15 cellular contexts compared by ENCODE assay signal in genomic region chr2:37244017-37244416, GRCh38. TPM values are rescaled to one million over a fixed set of nuclear protein-coding genes. Genes with fewer than 3 reads are reported as not detected.
DNase-seq lines count a peak whose midpoint lies in the region; ATAC-seq, FAIRE-seq and TF ChIP-seq lines count a peak whose summit lies in the region.
"Had no signal": no experiment of that assay in that cellular context is flagged by ENCODE, and none has a peak within 500 bp of the region (broad histone marks: within the 10 kb centered on the region; RNA-seq: fewer than 3 reads in every experiment).

No MANE protein-coding gene starts in this region.

- no peak for TF ChIP-seq CTCF in choroid plexus epithelial cell (conservative IDR thresholded peaks at IDR 0.05; ENCODE audit: low read depth, low read length)
- TF ChIP-seq CTCF in OCI-LY7 (conservative IDR thresholded peaks at IDR 0.05; ENCODE audit: low read length): no peak
- TF ChIP-seq CTCF in kidney (IDR thresholded peaks at IDR 0.05; ENCODE audit: borderline replicate concordance, extremely low read depth, insufficient read depth): no peak

- H3K9ac ChIP-seq in kidney (ENCODE audit: low read length in 2 of 2): no peak overlapping the region
- H3K9ac ChIP-seq: SK-N-SH had no signal

- no peak overlapping the region for H2AFZ ChIP-seq in OCI-LY7 (ENCODE audit: low read length)

- no peak for FAIRE-seq in kidney (lab: Jason Lieb, UNC)
- FAIRE-seq: colon had no signal

- peaks cover 4% of the 10 kb centered on the region for H3K9me3 Mint-ChIP-seq in activated CD4-positive, alpha-beta T cell treated with anti-CD3 and anti-CD28 coated beads, Interleukin-2, amount 10 ng/mL, durations not matched to agents 7 days and 5 days
- H3K9me3 Mint-ChIP-seq: activated T-helper 1 cell treated with anti-CD3 and anti-CD28 coated beads, Interleukin-12 subunit alpha, Interleukin-12 subunit beta, Interleukin-2, Interleukin-4 antibody, amounts not matched to agents 30 ng/mL and 10 ng/mL and 1 ng/mL, durations not matched to agents 14 hours and 24 hours and 36 hours had no signal

- H3K9me2 ChIP-seq in OCI-LY7 (ENCODE audit: insufficient read depth, low read length): no peaks in the 10 kb centered on the region
- H3K9me2 ChIP-seq: SK-N-SH had no signal

- peak overlapping the region; percentile 36 for H3K27ac Mint-ChIP-seq in activated CD4-positive, alpha-beta T cell treated with anti-CD3 and anti-CD28 coated beads, Interleukin-2, amount 10 ng/mL, durations not matched to agents 7 days and 5 days

- H3K4me3 Mint-ChIP-seq in activated CD4-positive, alpha-beta T cell treated with anti-CD3 and anti-CD28 coated beads, Interleukin-2, amount 10 ng/mL, durations not matched to agents 7 days and 5 days: no peak overlapping the region
- H3K4me3 Mint-ChIP-seq: activated T-helper 1 cell treated with anti-CD3 and anti-CD28 coated beads, Interleukin-12 subunit alpha, Interleukin-12 subunit beta, Interleukin-2, Interleukin-4 antibody, amounts not matched to agents 30 ng/mL and 10 ng/mL and 1 ng/mL, durations not matched to agents 14 hours and 24 hours and 36 hours had no signal

- peak; percentile 92 for ATAC-seq in GM19463 (IDR thresholded peaks at IDR 0.05; ENCODE audit: unreplicated experiment)
- ATAC-seq in HG02981 (IDR thresholded peaks at IDR 0.05; ENCODE audit: unreplicated experiment): peak; percentile 69

- H3K27ac ChIP-seq in OCI-LY7 (ENCODE audit: low read depth, low read length, poor library complexity, severe bottlenecking): no peak overlapping the region
- no peak overlapping the region for H3K27ac ChIP-seq in kidney (ENCODE audit: low read depth in 2 of 2, low read length in 2 of 2)

- peaks cover 79% of the 10 kb centered on the region for H3K36me3 Mint-ChIP-seq in activated CD4-positive, alpha-beta T cell treated with anti-CD3 and anti-CD28 coated beads, Interleukin-2, amount 10 ng/mL, durations not matched to agents 7 days and 5 days (ENCODE audit: low read depth)

- CTCF ChIA-PET in activated CD4-positive, alpha-beta T cell treated with anti-CD3 and anti-CD28 coated beads, Interleukin-2, amount 10 ng/mL, durations not matched to agents 7 days and 5 days (lab: Charles Lee): interaction anchor here (1.6 kb wide), 1 partner anchor 9 kb away, joined by 4 read pairs; no protein-coding TSS in a partner anchor
- CTCF ChIA-PET in OCI-LY7 (lab: Charles Lee; ENCODE audit: unreplicated experiment): no interaction called here

- POLR2A ChIA-PET in activated CD4-positive, alpha-beta T cell treated with anti-CD3 and anti-CD28 coated beads, Interleukin-2, amount 10 ng/mL, durations not matched to agents 7 days and 5 days (lab: Charles Lee): no interaction called here
- POLR2A ChIA-PET in OCI-LY7 (lab: Charles Lee): interaction anchor here (0.7 to 1.4 kb wide), 9 partner anchors 8 to 594 kb away, joined by 3 to 6 read pairs (median 3); no protein-coding TSS in a partner anchor

- peaks cover 96% of the 10 kb centered on the region for H3K36me3 ChIP-seq in OCI-LY7 (ENCODE audit: insufficient read depth, low read length)
- peaks cover 29 to 37% of the 10 kb centered on the region in 2 donors for H3K36me3 ChIP-seq in kidney (ENCODE audit: control insufficient read depth in 1 of 2, insufficient read depth in 2 of 2, low read length in 2 of 2)

- no peaks in the 10 kb centered on the region for H3K27me3 Mint-ChIP-seq in activated CD4-positive, alpha-beta T cell treated with anti-CD3 and anti-CD28 coated beads, Interleukin-2, amount 10 ng/mL, durations not matched to agents 7 days and 5 days

- H3K9me3 ChIP-seq in OCI-LY7 (ENCODE audit: low read length): no peaks in the 10 kb centered on the region
- H3K9me3 ChIP-seq in kidney (ENCODE audit: control insufficient read depth in 1 of 2, low read length in 2 of 2): no peaks in the 10 kb centered on the region
- H3K9me3 ChIP-seq: SK-N-SH had no signal

- H3K4me1 Mint-ChIP-seq in activated CD4-positive, alpha-beta T cell treated with anti-CD3 and anti-CD28 coated beads, Interleukin-2, amount 10 ng/mL, durations not matched to agents 7 days and 5 days: peaks cover 18% of the 10 kb centered on the region

- H4K20me1 ChIP-seq in OCI-LY7 (ENCODE audit: insufficient read depth, low read length): no peaks in the 10 kb centered on the region

- no TSS peak for BruUV-seq in OCI-LY7 (replicated peaks; lab: Mats Ljungman, UMichigan)

- H3K4me2 ChIP-seq in OCI-LY7 (ENCODE audit: low read length): no peak overlapping the region
- H3K4me2 ChIP-seq: SK-N-SH had no signal

- no peaks in the 10 kb centered on the region for H3K79me2 ChIP-seq in OCI-LY7 (ENCODE audit: insufficient read depth, low read depth, low read length)

- H3K4me1 ChIP-seq in OCI-LY7 (ENCODE audit: insufficient read depth, low read length, poor library complexity, severe bottlenecking) (no peaks in the 10 kb centered on the region), kidney (ENCODE audit: control insufficient read depth in 1 of 2, insufficient read depth in 1 of 2, low read depth in 1 of 2, low read length in 2 of 2) (no peaks in the 10 kb centered on the region)

- intact Hi-C loops in OCI-LY7 (cut with micrococcal nuclease; ENCODE audit: unreplicated experiment): no loop called here
- intact Hi-C loops in kidney (cut with DNase I): no loop called here

- H3K4me3 ChIP-seq in choroid plexus epithelial cell (ENCODE audit: low read depth, low read length) (no peak overlapping the region), OCI-LY7 (ENCODE audit: low read depth, low read length, poor library complexity, severe bottlenecking) (no peak overlapping the region), kidney (ENCODE audit: low read length in 2 of 2) (no peak overlapping the region)

- DNase-seq in activated CD4-positive, alpha-beta T cell treated with anti-CD3 and anti-CD28 coated beads, Interleukin-2, amount 10 ng/mL, durations not matched to agents 7 days and 5 days: no peak
- no peak for DNase-seq in activated CD4-positive, alpha-beta T cell treated with anti-CD3 and anti-CD28 coated beads for 1 hour
- DNase-seq in choroid plexus epithelial cell (ENCODE audit: low read depth): peak; percentile 63
- DNase-seq in OCI-LY7 (ENCODE audit: low spot score): no peak
- DNase-seq in SK-N-DZ (ENCODE audit: low spot score): no peak
- no peak for DNase-seq in kidney
- DNase-seq: glutamatergic neuron, mammary epithelial cell, SK-N-SH had no signal

RNA-seq across cellular contexts. Expression of gene NDUFAF7, which starts 12.6 kb away (rescaled TPM):
- total RNA-seq in activated CD4-positive, alpha-beta T cell treated with anti-CD3 and anti-CD28 coated beads, Interleukin-2, amount 10 ng/mL, durations not matched to agents 7 days and 5 days: 10 to 100 TPM; 17.9 to 21.7 TPM
- 17.3 and 23.3 TPM in 2 replicates for total RNA-seq in OCI-LY7 (2014; rRNA removed; shearing (Covaris generic))
- total RNA-seq in OCI-LY7 (2022) (26.0 and 27.3 TPM in 2 replicates), kidney (15.1 TPM)
- 16.3 and 30.9 TPM in 2 replicates for polyA plus RNA-seq in SK-N-DZ (2014; cell fraction: cytosol; rRNA removed)
- 69.8 and 81.2 TPM in 2 replicates for polyA plus RNA-seq in SK-N-DZ (2014; cell fraction: nucleus; rRNA removed)
- polyA plus RNA-seq in kidney (ENCODE audit: insufficient read depth, low read depth, low replicate concordance): 13.1 TPM

RNA-seq across cellular contexts. Expression of gene CEBPZ, which starts 12.6 kb away (rescaled TPM):
- total RNA-seq in activated CD4-positive, alpha-beta T cell treated with anti-CD3 and anti-CD28 coated beads, Interleukin-2, amount 10 ng/mL, durations not matched to agents 7 days and 5 days: 10 to 100 TPM; 53.5 to 56.9 TPM
- 34.9 and 50.2 TPM in 2 replicates for total RNA-seq in OCI-LY7 (2014; rRNA removed; shearing (Covaris generic))
- 55.1 and 57.2 TPM in 2 replicates for total RNA-seq in OCI-LY7 (2022)
- polyA plus RNA-seq in SK-N-DZ (2014; cell fraction: cytosol; rRNA removed): 56.1 and 56.5 TPM in 2 replicates
- 47.9 and 66.4 TPM in 2 replicates for polyA plus RNA-seq in SK-N-DZ (2014; cell fraction: nucleus; rRNA removed)
- 55.9 TPM for total RNA-seq in kidney
- polyA plus RNA-seq in kidney (ENCODE audit: insufficient read depth, low read depth, low replicate concordance): 45.5 TPM

RNA-seq across cellular contexts. Expression of gene CEBPZOS, which starts 47.7 kb away (rescaled TPM):
- 10 to 100 TPM; 37.5 to 38.5 TPM for total RNA-seq in activated CD4-positive, alpha-beta T cell treated with anti-CD3 and anti-CD28 coated beads, Interleukin-2, amount 10 ng/mL, durations not matched to agents 7 days and 5 days
- 19.2 and 31.1 TPM in 2 replicates for total RNA-seq in OCI-LY7 (2014; rRNA removed; shearing (Covaris generic))
- total RNA-seq in OCI-LY7 (2022): 73.6 and 90.9 TPM in 2 replicates
- polyA plus RNA-seq in SK-N-DZ (2014; cell fraction: cytosol; rRNA removed): 19.5 and 25.3 TPM in 2 replicates
- polyA plus RNA-seq in SK-N-DZ (2014; cell fraction: nucleus; rRNA removed): 13.6 and 14.8 TPM in 2 replicates
- total RNA-seq in kidney: 38.3 TPM
- 60.7 TPM for polyA plus RNA-seq in kidney (ENCODE audit: insufficient read depth, low read depth, low replicate concordance)

RNA-seq across cellular contexts. Expression of gene SULT6B1, which starts 55.5 kb away (rescaled TPM):
- total RNA-seq in activated CD4-positive, alpha-beta T cell treated with anti-CD3 and anti-CD28 coated beads, Interleukin-2, amount 10 ng/mL, durations not matched to agents 7 days and 5 days: not detected
- not detected in 2 replicates for total RNA-seq in OCI-LY7 (2014; rRNA removed; shearing (Covaris generic))
- not detected in 2 replicates for total RNA-seq in OCI-LY7 (2022)
- polyA plus RNA-seq in SK-N-DZ (2014; cell fraction: cytosol; rRNA removed): not detected in 2 replicates
- polyA plus RNA-seq in SK-N-DZ (2014; cell fraction: nucleus; rRNA removed): not detected in 2 replicates
- total RNA-seq in kidney: not detected
- not detected for polyA plus RNA-seq in kidney (ENCODE audit: insufficient read depth, low read depth, low replicate concordance)
- total RNA-seq: activated T-helper 1 cell treated with anti-CD3 and anti-CD28 coated beads, Interleukin-12 subunit alpha, Interleukin-12 subunit beta, Interleukin-2, Interleukin-4 antibody, amounts not matched to agents 30 ng/mL and 10 ng/mL and 1 ng/mL, durations not matched to agents 14 hours and 24 hours and 36 hours; mammary epithelial cell; NCI-H460; ureter had no signal
- polyA plus RNA-seq: mammary epithelial cell, SK-N-SH had no signal
